8 cellular contexts compared by ENCODE assay signal in the genomic region with DNA sequence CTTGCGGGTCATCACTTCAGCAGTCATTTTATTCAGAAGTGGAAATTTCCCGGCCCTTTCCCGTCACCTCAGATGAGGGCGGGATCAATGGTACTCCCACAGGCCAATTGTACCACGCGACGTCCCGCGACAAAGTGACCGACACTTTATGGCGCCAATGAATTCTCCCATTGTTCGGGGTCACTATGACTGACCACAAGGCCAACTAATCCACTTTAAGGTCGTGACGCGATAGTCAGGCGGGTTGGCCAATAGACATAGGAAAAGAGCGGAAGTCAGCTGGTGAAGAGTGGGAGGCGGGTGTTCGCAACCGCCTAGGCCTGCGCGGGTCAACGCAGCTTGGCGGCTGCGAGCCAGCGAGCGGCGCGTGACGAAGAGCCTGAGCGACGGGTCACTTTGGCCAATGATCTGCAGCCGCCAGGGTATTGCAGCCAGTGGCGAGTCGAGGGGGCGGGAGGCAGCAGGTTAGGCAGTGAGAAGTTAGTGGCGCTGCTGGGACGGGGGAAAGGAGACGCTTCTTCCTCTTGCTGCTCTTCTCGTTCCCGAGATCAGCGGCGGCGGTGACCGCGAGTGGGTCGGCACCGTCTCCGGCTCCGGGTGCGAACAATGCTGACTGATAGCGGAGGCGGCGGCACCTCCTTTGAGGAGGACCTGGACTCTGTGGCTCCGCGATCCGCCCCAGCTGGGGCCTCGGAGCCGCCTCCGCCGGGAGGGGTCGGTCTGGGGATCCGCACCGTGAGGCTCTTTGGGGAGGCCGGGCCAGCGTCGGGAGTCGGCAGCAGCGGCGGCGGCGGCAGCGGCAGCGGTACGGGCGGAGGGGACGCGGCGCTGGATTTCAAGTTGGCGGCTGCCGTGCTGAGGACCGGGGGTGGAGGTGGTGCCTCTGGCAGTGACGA. TPM values are rescaled to one million over a fixed set of nuclear protein-coding genes. Genes with fewer than 3 reads are reported as not detected.
DNase-seq lines count a peak whose midpoint lies in the region; ATAC-seq and TF ChIP-seq lines count a peak whose summit lies in the region.

A gene with protein sequence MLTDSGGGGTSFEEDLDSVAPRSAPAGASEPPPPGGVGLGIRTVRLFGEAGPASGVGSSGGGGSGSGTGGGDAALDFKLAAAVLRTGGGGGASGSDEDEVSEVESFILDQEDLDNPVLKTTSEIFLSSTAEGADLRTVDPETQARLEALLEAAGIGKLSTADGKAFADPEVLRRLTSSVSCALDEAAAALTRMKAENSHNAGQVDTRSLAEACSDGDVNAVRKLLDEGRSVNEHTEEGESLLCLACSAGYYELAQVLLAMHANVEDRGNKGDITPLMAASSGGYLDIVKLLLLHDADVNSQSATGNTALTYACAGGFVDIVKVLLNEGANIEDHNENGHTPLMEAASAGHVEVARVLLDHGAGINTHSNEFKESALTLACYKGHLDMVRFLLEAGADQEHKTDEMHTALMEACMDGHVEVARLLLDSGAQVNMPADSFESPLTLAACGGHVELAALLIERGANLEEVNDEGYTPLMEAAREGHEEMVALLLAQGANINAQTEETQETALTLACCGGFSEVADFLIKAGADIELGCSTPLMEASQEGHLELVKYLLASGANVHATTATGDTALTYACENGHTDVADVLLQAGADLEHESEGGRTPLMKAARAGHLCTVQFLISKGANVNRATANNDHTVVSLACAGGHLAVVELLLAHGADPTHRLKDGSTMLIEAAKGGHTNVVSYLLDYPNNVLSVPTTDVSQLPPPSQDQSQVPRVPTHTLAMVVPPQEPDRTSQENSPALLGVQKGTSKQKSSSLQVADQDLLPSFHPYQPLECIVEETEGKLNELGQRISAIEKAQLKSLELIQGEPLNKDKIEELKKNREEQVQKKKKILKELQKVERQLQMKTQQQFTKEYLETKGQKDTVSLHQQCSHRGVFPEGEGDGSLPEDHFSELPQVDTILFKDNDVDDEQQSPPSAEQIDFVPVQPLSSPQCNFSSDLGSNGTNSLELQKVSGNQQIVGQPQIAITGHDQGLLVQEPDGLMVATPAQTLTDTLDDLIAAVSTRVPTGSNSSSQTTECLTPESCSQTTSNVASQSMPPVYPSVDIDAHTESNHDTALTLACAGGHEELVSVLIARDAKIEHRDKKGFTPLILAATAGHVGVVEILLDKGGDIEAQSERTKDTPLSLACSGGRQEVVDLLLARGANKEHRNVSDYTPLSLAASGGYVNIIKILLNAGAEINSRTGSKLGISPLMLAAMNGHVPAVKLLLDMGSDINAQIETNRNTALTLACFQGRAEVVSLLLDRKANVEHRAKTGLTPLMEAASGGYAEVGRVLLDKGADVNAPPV (N-terminal part only) (plus strand): TSS at position 472 of the 896 bp plus-strand sequence. CDS start 135 bp downstream, at position 607.

- H3K36me3 ChIP-seq in ascending aorta: no peaks in the 10 kb centered on the region
- H3K36me3 ChIP-seq in vagina: peaks cover 0 to 7% of the 10 kb centered on the region in 2 donors

- TF ChIP-seq CTCF in ascending aorta (IDR thresholded peaks at IDR 0.05) (no peak), vagina (IDR thresholded peaks at IDR 0.05) (no peak)

- ATAC-seq in GM18499 (IDR thresholded peaks at IDR 0.05; ENCODE audit: insufficient read depth, unreplicated experiment) (peak; percentile 90), HG02943 (IDR thresholded peaks at IDR 0.05; ENCODE audit: low read depth, unreplicated experiment) (peak; percentile 82), right cardiac atrium (peak; percentile 95 to 96)

- peaks cover 4 to 32% of the 10 kb centered on the region in 2 donors for H3K4me1 ChIP-seq in ascending aorta
- H3K4me1 ChIP-seq in right cardiac atrium (ENCODE audit: control insufficient read depth, insufficient read depth, low read length): peaks cover 8% of the 10 kb centered on the region
- H3K4me1 ChIP-seq in vagina: peaks cover 55% of the 10 kb centered on the region

- no peaks in the 10 kb centered on the region for H3K27me3 ChIP-seq in ascending aorta
- H3K27me3 ChIP-seq in right cardiac atrium (ENCODE audit: control insufficient read depth, insufficient read depth): no peaks in the 10 kb centered on the region
- no peaks in the 10 kb centered on the region for H3K27me3 ChIP-seq in vagina

- DNase-seq in NCI-H187 treated with DMSO at 0.1 percent for 48 hours (lab: John Stamatoyannopoulos, UW): peak; percentile 95
- DNase-seq in ascending aorta (ENCODE audit: low spot score in 2 of 2): peak; percentile 99 to 100
- DNase-seq in right cardiac atrium: peak; percentile 99 to 100 (median 99)
- peak; percentile 100 for DNase-seq in putamen (ENCODE audit: low spot score)
- peak; percentile 99 to 100 for DNase-seq in vagina (ENCODE audit: extremely low spot score in 2 of 2)

- H3K4me3 ChIP-seq in ascending aorta: peak within 1 kb of the TSS; percentile 81 to 95
- peak within 1 kb of the TSS; percentile 84 for H3K4me3 ChIP-seq in right cardiac atrium (ENCODE audit: low read length)
- H3K4me3 ChIP-seq in vagina: peak within 1 kb of the TSS; percentile 98 to 99

- peak; percentile 88 to 98 for TF ChIP-seq POLR2A in vagina (IDR thresholded peaks at IDR 0.05)

- H3K27ac ChIP-seq in ascending aorta (peak within 1 kb of the TSS; percentile 98 to 99), right cardiac atrium (ENCODE audit: low read length) (peak within 1 kb of the TSS; percentile 95), vagina (peak within 1 kb of the TSS; percentile 98)

- intact Hi-C loops in T-helper 2 cell treated with Interferon-gamma antibody and Interleukin-4, amounts not matched to agents 100 ng/mL and 5 ng/mL, for 36 hours (cut with micrococcal nuclease): loop anchor here (1.0 to 5.0 kb wide), 14 partner anchors 39 to 999 kb away; a partner anchor contains a TSS
- intact Hi-C loops in ascending aorta (cut with DNase I): loop anchor here (1.0 to 5.0 kb wide), 9 partner anchors 107 to 294 kb away; a partner anchor contains a TSS
- intact Hi-C loops in right cardiac atrium (cut with DNase I): loop anchor here in 1 of 4 donors (10.0 kb wide), 1 partner anchor 243 kb away; a partner anchor contains a TSS
- intact Hi-C loops in vagina (cut with DNase I): loop anchor here (10.0 kb wide), 1 partner anchor 143 kb away; a partner anchor contains a TSS

- under 1% methylated on average over 83 of the region's 83 CpGs for WGBS in right cardiac atrium

- no peaks in the 10 kb centered on the region for H3K9me3 ChIP-seq in ascending aorta
- no peaks in the 10 kb centered on the region for H3K9me3 ChIP-seq in right cardiac atrium (ENCODE audit: control insufficient read depth, low read length)
- H3K9me3 ChIP-seq in vagina: no peaks in the 10 kb centered on the region

RNA-seq across cellular contexts. Expression of the gene that starts here (rescaled TPM):
- 128 and 134 TPM in 2 replicates for total RNA-seq in T-helper 2 cell treated with Interferon-gamma antibody and Interleukin-4, amounts not matched to agents 100 ng/mL and 5 ng/mL, for 36 hours
- 73.4 TPM for total RNA-seq in ascending aorta
- total RNA-seq in right cardiac atrium: 10 to 100 TPM; 59.8 to 69.1 (median 62.4) TPM
- polyA plus RNA-seq in right cardiac atrium: 36.1 TPM
- total RNA-seq in vagina: 140 TPM

Comparison
In these comparisons a context has a peak if more than half of its experiments do, and no peak if none do; other contexts are left out.
1. Peak in every context shown above with its lines: DNase-seq, ATAC-seq, H3K4me3 ChIP-seq and H3K27ac ChIP-seq.